Comparison of ENCODE assay signal across 1 cellular context in genomic region chr13:45434556-45435371, GRCh38.
A peak's percentile ranks its signal among the peaks of the same experiment; 100 is the strongest.
TF ChIP-seq lines count a peak whose summit lies in the region.

No MANE protein-coding gene starts in this region.

TF ChIP-seq in HepG2, 621 proteins besides CTCF, POLR2A, EP300 and RAD21 (continued from another document and continues in another):
- TF ChIP-seq, protein P1, sequence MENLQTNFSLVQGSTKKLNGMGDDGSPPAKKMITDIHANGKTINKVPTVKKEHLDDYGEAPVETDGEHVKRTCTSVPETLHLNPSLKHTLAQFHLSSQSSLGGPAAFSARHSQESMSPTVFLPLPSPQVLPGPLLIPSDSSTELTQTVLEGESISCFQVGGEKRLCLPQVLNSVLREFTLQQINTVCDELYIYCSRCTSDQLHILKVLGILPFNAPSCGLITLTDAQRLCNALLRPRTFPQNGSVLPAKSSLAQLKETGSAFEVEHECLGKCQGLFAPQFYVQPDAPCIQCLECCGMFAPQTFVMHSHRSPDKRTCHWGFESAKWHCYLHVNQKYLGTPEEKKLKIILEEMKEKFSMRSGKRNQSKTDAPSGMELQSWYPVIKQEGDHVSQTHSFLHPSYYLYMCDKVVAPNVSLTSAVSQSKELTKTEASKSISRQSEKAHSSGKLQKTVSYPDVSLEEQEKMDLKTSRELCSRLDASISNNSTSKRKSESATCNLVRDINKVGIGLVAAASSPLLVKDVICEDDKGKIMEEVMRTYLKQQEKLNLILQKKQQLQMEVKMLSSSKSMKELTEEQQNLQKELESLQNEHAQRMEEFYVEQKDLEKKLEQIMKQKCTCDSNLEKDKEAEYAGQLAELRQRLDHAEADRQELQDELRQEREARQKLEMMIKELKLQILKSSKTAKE (CRISPR knock-in tag; IDR thresholded peaks at IDR 0.05; ENCODE audit: borderline replicate concordance), result peak; percentile 54; the same call in 1 of the 2 replicates
- TF ChIP-seq ZNF768 (CRISPR knock-in tag; IDR thresholded peaks at IDR 0.05) (no peak), ZNF572 (CRISPR knock-in tag; IDR thresholded peaks at IDR 0.05) (no peak), ZNF230 (CRISPR knock-in tag; IDR thresholded peaks at IDR 0.05) (peak; percentile 61; the same call in 1 of the 2 replicates), CBX5 (CRISPR knock-in tag; IDR thresholded peaks at IDR 0.05; ENCODE audit: borderline replicate concordance) (no peak), ZNF749 (CRISPR knock-in tag; IDR thresholded peaks at IDR 0.05; ENCODE audit: borderline replicate concordance) (no peak), ZNF720 (CRISPR knock-in tag; IDR thresholded peaks at IDR 0.05) (no peak), CC2D1A (CRISPR knock-in tag; IDR thresholded peaks at IDR 0.05) (no peak), ETV6 (CRISPR knock-in tag; conservative IDR thresholded peaks at IDR 0.05) (no peak), ZNF7 (CRISPR knock-in tag; IDR thresholded peaks at IDR 0.05) (no peak), ATF4 (CRISPR knock-in tag; IDR thresholded peaks at IDR 0.05) (no peak), IRF2 (CRISPR knock-in tag; IDR thresholded peaks at IDR 0.05) (no peak), ZNF672 (CRISPR knock-in tag; IDR thresholded peaks at IDR 0.05) (no peak), FOXA3 (CRISPR knock-in tag; IDR thresholded peaks at IDR 0.05) (peak; percentile 76), ZFP62 (CRISPR knock-in tag; IDR thresholded peaks at IDR 0.05) (no peak), ZFP36L1 (CRISPR knock-in tag; IDR thresholded peaks at IDR 0.05) (no peak), PHF5A (CRISPR knock-in tag; IDR thresholded peaks at IDR 0.05; ENCODE audit: low read depth, unreplicated experiment) (no peak), THAP7 (CRISPR knock-in tag; IDR thresholded peaks at IDR 0.05) (no peak), MED1 (CRISPR knock-in tag; IDR thresholded peaks at IDR 0.05) (peak; percentile 55; the same call in 1 of the 2 replicates), ARID3A (IDR thresholded peaks at IDR 0.05; ENCODE audit: low read depth, low read length) (peak; percentile 51; the same call in 1 of the 2 replicates), PAXIP1 (CRISPR knock-in tag; conservative IDR thresholded peaks at IDR 0.05) (peak; percentile 85), ZNF496 (CRISPR knock-in tag; IDR thresholded peaks at IDR 0.05; ENCODE audit: insufficient replicate concordance) (no peak), ZMYM4 (CRISPR knock-in tag; IDR thresholded peaks at IDR 0.05) (no peak), FOXK2 (IDR thresholded peaks at IDR 0.05) (no peak), ZFY (CRISPR knock-in tag; IDR thresholded peaks at IDR 0.05) (no peak), AGO1 (IDR thresholded peaks at IDR 0.05; ENCODE audit: low read depth, low read length, poor library complexity, severe bottlenecking) (no peak), FOXK1 (CRISPR knock-in tag; IDR thresholded peaks at IDR 0.05; ENCODE audit: borderline replicate concordance, low read depth) (peak; percentile 75; the same call in 1 of the 2 replicates), ZNF282 (IDR thresholded peaks at IDR 0.05; ENCODE audit: partially characterized antibody) (no peak), ZNF33B (CRISPR knock-in tag; IDR thresholded peaks at IDR 0.05) (no peak), NR2C2 (CRISPR knock-in tag; IDR thresholded peaks at IDR 0.05; ENCODE audit: borderline replicate concordance) (peak; percentile 56; the same call in 1 of the 2 replicates), NFYC (CRISPR knock-in tag; IDR thresholded peaks at IDR 0.05) (peak; percentile 13; the same call in 1 of the 2 replicates), ZNF20 (CRISPR knock-in tag; IDR thresholded peaks at IDR 0.05) (no peak), ZSCAN29 (CRISPR knock-in tag; conservative IDR thresholded peaks at IDR 0.05) (0 out of 2 replicates have a peak, but pooled peaks have one; percentile 74), ZNF30 (CRISPR knock-in tag; IDR thresholded peaks at IDR 0.05) (no peak), HNF1B (CRISPR knock-in tag; IDR thresholded peaks at IDR 0.05) (peak; percentile 79; the same call in 1 of the 2 replicates), MAFF (IDR thresholded peaks at IDR 0.05; ENCODE audit: low read depth, low read length) (no peak), ZNF24 (IDR thresholded peaks at IDR 0.05) (no peak)
- TF ChIP-seq, protein P2, sequence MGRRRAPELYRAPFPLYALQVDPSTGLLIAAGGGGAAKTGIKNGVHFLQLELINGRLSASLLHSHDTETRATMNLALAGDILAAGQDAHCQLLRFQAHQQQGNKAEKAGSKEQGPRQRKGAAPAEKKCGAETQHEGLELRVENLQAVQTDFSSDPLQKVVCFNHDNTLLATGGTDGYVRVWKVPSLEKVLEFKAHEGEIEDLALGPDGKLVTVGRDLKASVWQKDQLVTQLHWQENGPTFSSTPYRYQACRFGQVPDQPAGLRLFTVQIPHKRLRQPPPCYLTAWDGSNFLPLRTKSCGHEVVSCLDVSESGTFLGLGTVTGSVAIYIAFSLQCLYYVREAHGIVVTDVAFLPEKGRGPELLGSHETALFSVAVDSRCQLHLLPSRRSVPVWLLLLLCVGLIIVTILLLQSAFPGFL (CRISPR knock-in tag; IDR thresholded peaks at IDR 0.05), result no peak
- TF ChIP-seq, protein P3, sequence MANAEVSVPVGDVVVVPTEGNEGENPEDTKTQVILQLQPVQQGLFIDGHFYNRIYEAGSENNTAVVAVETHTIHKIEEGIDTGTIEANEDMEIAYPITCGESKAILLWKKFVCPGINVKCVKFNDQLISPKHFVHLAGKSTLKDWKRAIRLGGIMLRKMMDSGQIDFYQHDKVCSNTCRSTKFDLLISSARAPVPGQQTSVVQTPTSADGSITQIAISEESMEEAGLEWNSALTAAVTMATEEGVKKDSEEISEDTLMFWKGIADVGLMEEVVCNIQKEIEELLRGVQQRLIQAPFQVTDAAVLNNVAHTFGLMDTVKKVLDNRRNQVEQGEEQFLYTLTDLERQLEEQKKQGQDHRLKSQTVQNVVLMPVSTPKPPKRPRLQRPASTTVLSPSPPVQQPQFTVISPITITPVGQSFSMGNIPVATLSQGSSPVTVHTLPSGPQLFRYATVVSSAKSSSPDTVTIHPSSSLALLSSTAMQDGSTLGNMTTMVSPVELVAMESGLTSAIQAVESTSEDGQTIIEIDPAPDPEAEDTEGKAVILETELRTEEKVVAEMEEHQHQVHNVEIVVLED (CRISPR knock-in tag; IDR thresholded peaks at IDR 0.05; ENCODE audit: borderline replicate concordance), result no peak; the same call in 1 of the 2 replicates
- TF ChIP-seq, protein P4, sequence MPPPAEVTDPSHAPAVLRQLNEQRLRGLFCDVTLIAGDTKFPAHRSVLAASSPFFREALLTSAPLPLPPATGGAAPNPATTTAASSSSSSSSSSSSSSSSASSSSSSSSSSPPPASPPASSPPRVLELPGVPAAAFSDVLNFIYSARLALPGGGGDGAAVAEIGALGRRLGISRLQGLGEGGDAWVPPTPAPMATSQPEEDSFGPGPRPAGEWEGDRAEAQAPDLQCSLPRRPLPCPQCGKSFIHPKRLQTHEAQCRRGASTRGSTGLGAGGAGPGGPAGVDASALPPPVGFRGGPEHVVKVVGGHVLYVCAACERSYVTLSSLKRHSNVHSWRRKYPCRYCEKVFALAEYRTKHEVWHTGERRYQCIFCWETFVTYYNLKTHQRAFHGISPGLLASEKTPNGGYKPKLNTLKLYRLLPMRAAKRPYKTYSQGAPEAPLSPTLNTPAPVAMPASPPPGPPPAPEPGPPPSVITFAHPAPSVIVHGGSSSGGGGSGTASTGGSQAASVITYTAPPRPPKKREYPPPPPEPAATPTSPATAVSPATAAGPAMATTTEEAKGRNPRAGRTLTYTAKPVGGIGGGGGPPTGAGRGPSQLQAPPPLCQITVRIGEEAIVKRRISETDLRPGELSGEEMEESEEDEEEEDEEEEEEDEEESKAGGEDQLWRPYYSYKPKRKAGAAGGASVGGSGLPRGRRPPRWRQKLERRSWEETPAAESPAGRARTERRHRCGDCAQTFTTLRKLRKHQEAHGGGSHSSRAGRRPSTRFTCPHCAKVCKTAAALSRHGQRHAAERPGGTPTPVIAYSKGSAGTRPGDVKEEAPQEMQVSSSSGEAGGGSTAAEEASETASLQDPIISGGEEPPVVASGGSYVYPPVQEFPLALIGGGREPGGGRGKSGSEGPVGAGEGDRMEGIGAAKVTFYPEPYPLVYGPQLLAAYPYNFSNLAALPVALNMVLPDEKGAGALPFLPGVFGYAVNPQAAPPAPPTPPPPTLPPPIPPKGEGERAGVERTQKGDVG (CRISPR knock-in tag; IDR thresholded peaks at IDR 0.05; ENCODE audit: borderline replicate concordance), result no peak
- TF ChIP-seq, protein P5, sequence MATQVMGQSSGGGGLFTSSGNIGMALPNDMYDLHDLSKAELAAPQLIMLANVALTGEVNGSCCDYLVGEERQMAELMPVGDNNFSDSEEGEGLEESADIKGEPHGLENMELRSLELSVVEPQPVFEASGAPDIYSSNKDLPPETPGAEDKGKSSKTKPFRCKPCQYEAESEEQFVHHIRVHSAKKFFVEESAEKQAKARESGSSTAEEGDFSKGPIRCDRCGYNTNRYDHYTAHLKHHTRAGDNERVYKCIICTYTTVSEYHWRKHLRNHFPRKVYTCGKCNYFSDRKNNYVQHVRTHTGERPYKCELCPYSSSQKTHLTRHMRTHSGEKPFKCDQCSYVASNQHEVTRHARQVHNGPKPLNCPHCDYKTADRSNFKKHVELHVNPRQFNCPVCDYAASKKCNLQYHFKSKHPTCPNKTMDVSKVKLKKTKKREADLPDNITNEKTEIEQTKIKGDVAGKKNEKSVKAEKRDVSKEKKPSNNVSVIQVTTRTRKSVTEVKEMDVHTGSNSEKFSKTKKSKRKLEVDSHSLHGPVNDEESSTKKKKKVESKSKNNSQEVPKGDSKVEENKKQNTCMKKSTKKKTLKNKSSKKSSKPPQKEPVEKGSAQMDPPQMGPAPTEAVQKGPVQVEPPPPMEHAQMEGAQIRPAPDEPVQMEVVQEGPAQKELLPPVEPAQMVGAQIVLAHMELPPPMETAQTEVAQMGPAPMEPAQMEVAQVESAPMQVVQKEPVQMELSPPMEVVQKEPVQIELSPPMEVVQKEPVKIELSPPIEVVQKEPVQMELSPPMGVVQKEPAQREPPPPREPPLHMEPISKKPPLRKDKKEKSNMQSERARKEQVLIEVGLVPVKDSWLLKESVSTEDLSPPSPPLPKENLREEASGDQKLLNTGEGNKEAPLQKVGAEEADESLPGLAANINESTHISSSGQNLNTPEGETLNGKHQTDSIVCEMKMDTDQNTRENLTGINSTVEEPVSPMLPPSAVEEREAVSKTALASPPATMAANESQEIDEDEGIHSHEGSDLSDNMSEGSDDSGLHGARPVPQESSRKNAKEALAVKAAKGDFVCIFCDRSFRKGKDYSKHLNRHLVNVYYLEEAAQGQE (IDR thresholded peaks at IDR 0.05; ENCODE audit: borderline replicate concordance in 1 of 2, low read depth in 1 of 2, low read length in 2 of 2), result 0 out of 4 replicates have a peak, but pooled peaks of 1 of the 2 experiments have one; percentile 24
